In genomic region chr16:17396762-17397498, GRCh38 we compare ENCODE assay signal across 1 cellular context.
TF ChIP-seq lines count a peak whose summit lies in the region.

No MANE protein-coding gene starts in this region.

TF ChIP-seq in H1, 55 proteins besides CTCF, POLR2A, EP300 and RAD21 (continued from another document):
- TF ChIP-seq CHD7 (IDR thresholded peaks at IDR 0.05; ENCODE audit: insufficient replicate concordance, low read length), result no peak
- TF ChIP-seq RXRA (IDR thresholded peaks at IDR 0.05; ENCODE audit: insufficient read depth, low read depth, low read length), result no peak
- no peak for TF ChIP-seq KDM4A (IDR thresholded peaks at IDR 0.05; ENCODE audit: low read depth, low read length, severe bottlenecking)
